13 cellular contexts compared by ENCODE assay signal in the genomic region with DNA sequence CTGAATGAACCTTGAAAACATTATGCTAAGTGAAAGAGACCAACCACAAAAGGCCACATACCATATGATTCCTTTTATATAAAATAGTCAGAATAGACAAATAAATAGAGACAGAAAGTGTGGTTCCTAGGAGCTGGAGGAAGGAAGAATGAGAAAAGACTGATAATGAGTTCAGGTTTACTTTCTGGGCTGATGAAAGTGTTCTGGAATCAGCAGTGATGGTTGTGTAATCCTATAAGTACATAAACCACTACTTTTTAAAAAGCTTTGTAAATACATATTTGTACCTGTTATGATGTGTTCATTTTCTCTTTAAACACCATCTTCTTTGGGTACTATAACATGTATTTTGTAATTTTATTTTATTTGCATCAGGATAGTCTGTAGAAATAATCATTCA. TPM values are rescaled to one million over a fixed set of nuclear protein-coding genes. Genes with fewer than 3 reads are reported as not detected.
DNase-seq lines count a peak whose midpoint lies in the region; ATAC-seq and TF ChIP-seq lines count a peak whose summit lies in the region.
"Had no signal": no experiment of that assay in that cellular context is flagged by ENCODE, and none has a peak within 500 bp of the region (broad histone marks: within the 10 kb centered on the region; RNA-seq: fewer than 3 reads in every experiment).

No MANE protein-coding gene starts in this region.

- no TSS peak for BruUV-seq in mammary epithelial cell (replicated peaks; lab: Mats Ljungman, UMichigan)
- no TSS peak for BruUV-seq in MCF 10A (replicated peaks; lab: Mats Ljungman, UMichigan)

- no peak overlapping the region for H3K9ac ChIP-seq in mammary epithelial cell (ENCODE audit: insufficient read depth, low read length)
- H3K9ac ChIP-seq: BLaER1, GM23248 had no signal

- no peaks in the 10 kb centered on the region for H4K20me1 ChIP-seq in mammary epithelial cell (ENCODE audit: insufficient read depth, low read length)

- no peaks in the 10 kb centered on the region for H3K79me2 ChIP-seq in mammary epithelial cell (ENCODE audit: insufficient read depth, low read length)

- H3K9me3 Mint-ChIP-seq in MCF 10A (ENCODE audit: unreplicated experiment): no peaks in the 10 kb centered on the region

- peaks cover 1% of the 10 kb centered on the region for H3K36me3 ChIP-seq in mammary epithelial cell (ENCODE audit: insufficient read depth, low read length)
- H3K36me3 ChIP-seq: BLaER1 had no signal

- H3K27ac ChIP-seq in mammary epithelial cell (ENCODE audit: insufficient read depth, low read depth, low read length): no peak overlapping the region
- H3K27ac ChIP-seq: 22Rv1, BLaER1, GM23248 had no signal

- H3K27ac Mint-ChIP-seq in MCF 10A (ENCODE audit: low read depth, unreplicated experiment): no peak overlapping the region

- CTCF ChIA-PET in mammary epithelial cell (lab: Charles Lee; ENCODE audit: low non-redundant PET) (no interaction called here), MCF 10A (lab: Yijun Ruan, JAX) (interaction anchor here (0.7 to 9.4 kb wide), 8 partner anchors 21 to 201 kb away, joined by 3 to 127 read pairs (median 4); partner anchors contain the start of gene PIR)

- H3K4me2 ChIP-seq in mammary epithelial cell (ENCODE audit: insufficient read depth, low read depth, low read length): no peak overlapping the region
- H3K4me2 ChIP-seq: BLaER1 had no signal

- intact Hi-C loops in mammary epithelial cell (cut with micrococcal nuclease) (no loop called here), MCF 10A (cut with micrococcal nuclease) (loop anchor here (5.0 to 10.0 kb wide), 2 partner anchors 200 to 1222 kb away; no protein-coding TSS in a partner anchor)

- TF ChIP-seq CTCF in mammary epithelial cell (conservative IDR thresholded peaks at IDR 0.05 in 1 of 2, IDR thresholded peaks at IDR 0.05 in 1 of 2; ENCODE audit: extremely low read depth in 1 of 2, insufficient read depth in 1 of 2, low read depth in 1 of 2, low read length in 2 of 2): no peak
- TF ChIP-seq CTCF in MCF 10A (IDR thresholded peaks at IDR 0.05; ENCODE audit: unreplicated experiment): no peak

- no peaks in the 10 kb centered on the region for H3K27me3 Mint-ChIP-seq in MCF 10A (ENCODE audit: insufficient read depth, unreplicated experiment)

- dilution Hi-C loops in mammary epithelial cell (cut with HindIII; ENCODE audit: low sequenced_read_pairs): loop anchor here (5.0 kb wide), 1 partner anchor 75 kb away; no protein-coding TSS in a partner anchor

- H3K9me3 ChIP-seq in mammary epithelial cell (replicated peaks; ENCODE audit: insufficient read depth, low read length): no peaks in the 10 kb centered on the region
- H3K9me3 ChIP-seq: BLaER1 had no signal

- H3K4me3 ChIP-seq in mammary epithelial cell (replicated peaks in 1 of 3; ENCODE audit: insufficient read depth in 1 of 3, low read depth in 2 of 3, low read length in 3 of 3): no peak overlapping the region
- H3K4me3 ChIP-seq: BLaER1, GM23248 had no signal

- POLR2A ChIA-PET in MCF 10A (lab: Yijun Ruan, JAX): interaction anchor here (2.1 kb wide), 1 partner anchor 20 kb away, joined by 7 read pairs; the partner anchor contains the start of gene PIR

- no peak overlapping the region for H2AFZ ChIP-seq in mammary epithelial cell (ENCODE audit: low read depth, low read length)
- H2AFZ ChIP-seq: GM23248 had no signal

- no peaks in the 10 kb centered on the region for H3K36me3 Mint-ChIP-seq in MCF 10A (ENCODE audit: insufficient read depth, unreplicated experiment)

- DNase-seq in mammary epithelial cell (peak; percentile 2), MCF 10A (ENCODE audit: unreplicated experiment) (no peak), amniotic epithelial cell (ENCODE audit: low read depth) (peak; percentile 29), left lobe of liver (ENCODE audit: low spot score) (no peak), hippocampal formation (lab: John Stamatoyannopoulos, UW) (no peak), EL (no peak), hepatic stellate cell (ENCODE audit: low spot score) (no peak)
- DNase-seq: AML-193, DMS53, GM23248 had no signal

- in situ Hi-C loops in mammary epithelial cell (cut with MboI; ENCODE audit: low sequenced_read_pairs in 2 of 2): loop anchor here in 1 of 2 donors (5.0 to 10.0 kb wide), 2 partner anchors 95 to 192 kb away; partner anchors contain the start of gene CLTRN

- no peak overlapping the region for H3K4me3 Mint-ChIP-seq in MCF 10A (ENCODE audit: unreplicated experiment)

- no peaks in the 10 kb centered on the region for H3K27me3 ChIP-seq in mammary epithelial cell (ENCODE audit: insufficient read depth, low read length)

- peaks cover 22% of the 10 kb centered on the region for H3K4me1 Mint-ChIP-seq in MCF 10A (ENCODE audit: insufficient read depth, unreplicated experiment)

- H3K4me1 ChIP-seq in mammary epithelial cell (ENCODE audit: insufficient read depth, low read length): peaks cover 38% of the 10 kb centered on the region
- H3K4me1 ChIP-seq: BLaER1 had no signal

- ATAC-seq in left lobe of liver: peak; percentile 50
- ATAC-seq: HCT116 had no signal

RNA-seq across cellular contexts. Expression of gene PIR, which starts 20.6 kb away (rescaled TPM):
- total RNA-seq in mammary epithelial cell: 10 to 100 TPM; 32.8 to 40.9 TPM
- polyA plus RNA-seq in mammary epithelial cell: 47.8 TPM
- 28.3 TPM for polyA minus RNA-seq in mammary epithelial cell
- 8.2 and 10.3 TPM in 2 replicates for total RNA-seq in MCF 10A (2022)
- total RNA-seq in left lobe of liver: 19.3 TPM

RNA-seq across cellular contexts. Expression of gene BMX, which starts 28.1 kb away (rescaled TPM):
- total RNA-seq in mammary epithelial cell (under 1 TPM; 0.33 to 0.49 TPM), MCF 10A (2022) (not detected in 2 replicates), left lobe of liver (0.78 TPM)
- 0.16 TPM for polyA plus RNA-seq in mammary epithelial cell
- polyA minus RNA-seq in mammary epithelial cell: not detected
- total RNA-seq: GM23248 had no signal
- polyA plus RNA-seq: GM23248 had no signal

Comparison
In these comparisons a context has a peak if more than half of its experiments do, and no peak if none do; other contexts are left out.
1. DNase-seq: peak in mammary epithelial cell (single experiment) and amniotic epithelial cell (single experiment); none in MCF 10A (single experiment), left lobe of liver (single experiment), hippocampal formation (0 of 2), EL (single experiment) and hepatic stellate cell (single experiment).